ENCODE assay signal across 25 cellular contexts in the genomic region with DNA sequence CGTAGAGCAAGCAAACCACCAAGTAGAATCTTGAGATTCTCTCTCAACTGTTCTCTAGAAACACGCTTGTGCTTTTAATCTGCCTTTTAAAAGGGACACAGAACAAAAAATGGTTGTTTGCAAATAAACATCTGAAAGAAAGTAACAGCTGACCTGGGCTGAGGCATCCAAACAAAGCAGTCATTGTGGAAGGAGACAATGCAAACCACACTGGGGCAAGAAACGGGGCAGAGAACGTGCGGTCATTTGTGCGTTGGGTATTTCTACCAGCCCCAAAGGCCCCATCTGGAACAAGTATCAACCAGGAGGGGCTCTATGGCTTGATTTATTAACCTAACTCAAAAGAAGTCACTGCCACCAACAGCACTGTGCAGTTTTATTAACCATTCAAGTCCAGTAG. TPM values are rescaled to one million over a fixed set of nuclear protein-coding genes. Genes with fewer than 3 reads are reported as not detected.
DNase-seq lines count a peak whose midpoint lies in the region; ATAC-seq and TF ChIP-seq lines count a peak whose summit lies in the region.
"Had no signal": no experiment of that assay in that cellular context is flagged by ENCODE, and none has a peak within 500 bp of the region (broad histone marks: within the 10 kb centered on the region; RNA-seq: fewer than 3 reads in every experiment).

No MANE protein-coding gene starts in this region.

- peaks cover 91% of the 10 kb centered on the region for H3F3A ChIP-seq in neural progenitor cell (ENCODE audit: low read depth)

- no peak overlapping the region for H3K27ac Mint-ChIP-seq in neural progenitor cell
- H3K27ac Mint-ChIP-seq in activated T-helper 17 cell treated with anti-CD3 and anti-CD28 coated beads, Interleukin-2, amount 50 U/mL, for 72 hours: no peak overlapping the region
- H3K27ac Mint-ChIP-seq: activated naive CD8-positive, alpha-beta T cell; CD4-positive, alpha-beta memory T cell had no signal

- peaks cover 64% of the 10 kb centered on the region for H3K4me1 Mint-ChIP-seq in neural progenitor cell
- peaks cover 5% of the 10 kb centered on the region for H3K4me1 Mint-ChIP-seq in activated T-helper 17 cell treated with anti-CD3 and anti-CD28 coated beads, Interleukin-2, amount 50 U/mL, for 72 hours

- no peak for ATAC-seq in HG02610 (IDR thresholded peaks at IDR 0.05; ENCODE audit: unreplicated experiment)
- ATAC-seq in activated T-helper 17 cell treated with anti-CD3 and anti-CD28 coated beads, Interleukin-2, amount 50 U/mL, for 72 hours (replicated peaks): no peak

- in situ Hi-C loops in SK-MEL-5 (cut with HindIII; ENCODE audit: low pct_unique_long_range_greater_than_20kb, low sequenced_read_pairs): no loop called here
- in situ Hi-C loops in G401 (cut with HindIII; ENCODE audit: low sequenced_read_pairs): no loop called here

- no peak for TF ChIP-seq CTCF in neural progenitor cell (IDR thresholded peaks at IDR 0.05)

- peak; percentile 91 for DNase-seq in Ammon's horn (ENCODE audit: low spot score)
- DNase-seq in SK-MEL-5 (ENCODE audit: low read depth, low spot score): peak; percentile 77
- peak; percentile 94 for DNase-seq in globus pallidus (ENCODE audit: low spot score)
- DNase-seq in neural progenitor cell (ENCODE audit: low spot score): peak; percentile 33
- DNase-seq in NCI-H510A treated with DMSO at 0.1 percent for 48 hours (lab: John Stamatoyannopoulos, UW): no peak
- no peak for DNase-seq in G401 (ENCODE audit: low spot score)
- DNase-seq: activated CD4-positive, alpha-beta T cell treated with anti-CD3 and anti-CD28 coated beads, Interleukin-2, amount 50 U/mL, for 4 hours; activated T-cell treated with anti-CD3 and anti-CD28 coated beads, Interleukin-2, amount 50 U/mL, for 48 hours; CD4-positive, alpha-beta memory T cell; cortex of kidney; H9; KBM-7; MV-4-11; NCI-H1694 treated with DMSO at 0.1 percent for 48 hours; NCI-H226; SIG-M5; sigmoid colon; T-helper 2 cell had no signal

- H3K4me1 ChIP-seq in neural progenitor cell: peaks cover 57% of the 10 kb centered on the region
- H3K4me1 ChIP-seq: parathyroid adenoma had no signal

- H3K36me3 ChIP-seq in neural progenitor cell: peaks cover 23% of the 10 kb centered on the region
- H3K36me3 ChIP-seq: breast epithelium, thoracic aorta had no signal

- peaks cover 56% of the 10 kb centered on the region for H3K36me3 Mint-ChIP-seq in neural progenitor cell
- H3K36me3 Mint-ChIP-seq in activated T-helper 17 cell treated with anti-CD3 and anti-CD28 coated beads, Interleukin-2, amount 50 U/mL, for 72 hours (ENCODE audit: low read depth): peaks cover 68% of the 10 kb centered on the region

- no peaks in the 10 kb centered on the region for H3K27me3 ChIP-seq in neural progenitor cell
- H3K27me3 ChIP-seq: breast epithelium, sigmoid colon had no signal

- H3K27ac ChIP-seq in neural progenitor cell: peak overlapping the region; percentile 19
- H3K27ac ChIP-seq: breast epithelium, parathyroid adenoma, sigmoid colon, thoracic aorta had no signal

- no peaks in the 10 kb centered on the region for H3K9me3 Mint-ChIP-seq in neural progenitor cell
- H3K9me3 Mint-ChIP-seq in activated T-helper 17 cell treated with anti-CD3 and anti-CD28 coated beads, Interleukin-2, amount 50 U/mL, for 72 hours: no peaks in the 10 kb centered on the region
- H3K9me3 Mint-ChIP-seq: CD4-positive, alpha-beta memory T cell had no signal

- no peak overlapping the region for H3K4me3 Mint-ChIP-seq in neural progenitor cell
- H3K4me3 Mint-ChIP-seq in activated T-helper 17 cell treated with anti-CD3 and anti-CD28 coated beads, Interleukin-2, amount 50 U/mL, for 72 hours: no peak overlapping the region
- H3K4me3 Mint-ChIP-seq: activated naive CD8-positive, alpha-beta T cell; CD4-positive, alpha-beta memory T cell; H9 had no signal

- H3K9ac ChIP-seq in neural progenitor cell: no peak overlapping the region
- H3K9ac ChIP-seq: parathyroid adenoma had no signal

- peak overlapping the region; percentile 10 for H3K4me3 ChIP-seq in neural progenitor cell
- H3K4me3 ChIP-seq: breast epithelium, lung, sigmoid colon, thoracic aorta had no signal

- no peaks in the 10 kb centered on the region for H3K9me3 ChIP-seq in neural progenitor cell (ENCODE audit: low read depth)
- H3K9me3 ChIP-seq: breast epithelium, sigmoid colon, thoracic aorta had no signal

- H2AFZ ChIP-seq in neural progenitor cell (replicated peaks): no peak overlapping the region
- H2AFZ ChIP-seq: parathyroid adenoma had no signal

- peak overlapping the region; percentile 66 for H3K4me2 ChIP-seq in neural progenitor cell

- H3K79me2 ChIP-seq in neural progenitor cell (ENCODE audit: low read depth): peaks cover 72% of the 10 kb centered on the region
- H3K79me2 ChIP-seq: parathyroid adenoma had no signal

- peaks cover 84% of the 10 kb centered on the region for H4K20me1 ChIP-seq in neural progenitor cell (ENCODE audit: low read depth)

- H3K27me3 Mint-ChIP-seq in neural progenitor cell (ENCODE audit: insufficient read depth, low read depth): peaks cover 6% of the 10 kb centered on the region
- no peaks in the 10 kb centered on the region for H3K27me3 Mint-ChIP-seq in activated T-helper 17 cell treated with anti-CD3 and anti-CD28 coated beads, Interleukin-2, amount 50 U/mL, for 72 hours
- H3K27me3 Mint-ChIP-seq: activated naive CD8-positive, alpha-beta T cell; CD4-positive, alpha-beta memory T cell had no signal

RNA-seq across cellular contexts. Expression of gene STMN1, which starts 6.0 kb away (rescaled TPM):
- total RNA-seq in SK-MEL-5 (2014; rRNA removed; shearing (Covaris generic)): 99.5 and 125 TPM in 2 replicates
- 146 and 173 TPM in 2 replicates for polyA plus RNA-seq in SK-MEL-5 (2015; cell fraction: cytosol; rRNA removed)
- 100 and 104 TPM in 2 replicates for polyA plus RNA-seq in SK-MEL-5 (2015; cell fraction: nucleus; rRNA removed)
- total RNA-seq in neural progenitor cell (ENCODE audit: low replicate concordance): 356 and 519 TPM in 2 replicates
- total RNA-seq in G401 (2014; rRNA removed; shearing (Covaris generic)): 130 and 147 TPM in 2 replicates
- total RNA-seq in activated T-helper 17 cell treated with anti-CD3 and anti-CD28 coated beads, Interleukin-2, amount 50 U/mL, for 72 hours: 100 to 1,000 TPM; 376 to 423 TPM

RNA-seq across cellular contexts. Expression of gene PAQR7, which starts 24.7 kb away (rescaled TPM):
- 4.2 TPM in 2 replicates for total RNA-seq in SK-MEL-5 (2014; rRNA removed; shearing (Covaris generic))
- polyA plus RNA-seq in SK-MEL-5 (2015; cell fraction: cytosol; rRNA removed): 5.8 and 6.0 TPM in 2 replicates
- 4.1 and 4.3 TPM in 2 replicates for polyA plus RNA-seq in SK-MEL-5 (2015; cell fraction: nucleus; rRNA removed)
- 1.1 and 3.7 TPM in 2 replicates for total RNA-seq in neural progenitor cell (ENCODE audit: low replicate concordance)
- total RNA-seq in G401 (2014; rRNA removed; shearing (Covaris generic)): 17.4 and 18.3 TPM in 2 replicates
- 1 to 10 TPM; 5.7 to 7.2 TPM for total RNA-seq in activated T-helper 17 cell treated with anti-CD3 and anti-CD28 coated beads, Interleukin-2, amount 50 U/mL, for 72 hours

RNA-seq across cellular contexts. Expression of gene AUNIP, which starts 41.0 kb away (rescaled TPM):
- 6.6 and 7.0 TPM in 2 replicates for total RNA-seq in SK-MEL-5 (2014; rRNA removed; shearing (Covaris generic))
- polyA plus RNA-seq in SK-MEL-5 (2015; cell fraction: cytosol; rRNA removed): 6.2 and 7.9 TPM in 2 replicates
- polyA plus RNA-seq in SK-MEL-5 (2015; cell fraction: nucleus; rRNA removed): 5.2 and 5.8 TPM in 2 replicates
- total RNA-seq in neural progenitor cell (ENCODE audit: low replicate concordance): 15.2 and 17.1 TPM in 2 replicates
- total RNA-seq in G401 (2014; rRNA removed; shearing (Covaris generic)): 28.9 and 29.4 TPM in 2 replicates
- 1 to 10 TPM; 3.7 to 7.2 TPM for total RNA-seq in activated T-helper 17 cell treated with anti-CD3 and anti-CD28 coated beads, Interleukin-2, amount 50 U/mL, for 72 hours
- total RNA-seq: CD4-positive, alpha-beta memory T cell; sigmoid colon; thoracic aorta had no signal
- polyA plus RNA-seq: CD4-positive, alpha-beta memory T cell had no signal

Comparison
In these comparisons a context has a peak if more than half of its experiments do, and no peak if none do; other contexts are left out.
1. DNase-seq: peak in Ammon's horn (single experiment), SK-MEL-5 (single experiment), globus pallidus (single experiment) and neural progenitor cell (single experiment); none in NCI-H510A treated with DMSO at 0.1 percent for 48 hours (single experiment) and G401 (single experiment).